1 cellular context compared by ENCODE assay signal in the genomic region with DNA sequence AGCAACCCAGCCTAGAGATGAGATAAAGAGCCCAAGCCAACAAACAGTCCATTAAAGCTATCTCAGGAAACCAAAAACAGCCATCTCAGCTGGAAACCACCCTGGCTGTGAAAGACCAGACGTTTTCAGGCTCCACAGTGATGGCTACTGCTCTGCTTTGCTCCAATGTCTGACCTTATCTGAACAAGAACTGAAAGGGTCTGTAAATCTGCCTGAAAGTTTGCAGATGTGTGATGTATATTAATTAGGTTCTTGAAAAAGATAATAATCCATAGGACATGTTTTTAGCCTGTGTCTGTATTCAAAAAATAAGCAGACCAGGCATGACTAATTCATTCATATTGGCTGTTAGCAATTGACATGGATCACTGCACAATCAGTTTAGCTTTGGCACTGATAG.
A peak's percentile ranks its signal among the peaks of the same experiment; 100 is the strongest.
TF ChIP-seq lines count a peak whose summit lies in the region.

No MANE protein-coding gene starts in this region.

TF ChIP-seq in SK-N-SH, 30 proteins besides CTCF, POLR2A, EP300 and RAD21 (continued from another document):
- TF ChIP-seq, protein P1, sequence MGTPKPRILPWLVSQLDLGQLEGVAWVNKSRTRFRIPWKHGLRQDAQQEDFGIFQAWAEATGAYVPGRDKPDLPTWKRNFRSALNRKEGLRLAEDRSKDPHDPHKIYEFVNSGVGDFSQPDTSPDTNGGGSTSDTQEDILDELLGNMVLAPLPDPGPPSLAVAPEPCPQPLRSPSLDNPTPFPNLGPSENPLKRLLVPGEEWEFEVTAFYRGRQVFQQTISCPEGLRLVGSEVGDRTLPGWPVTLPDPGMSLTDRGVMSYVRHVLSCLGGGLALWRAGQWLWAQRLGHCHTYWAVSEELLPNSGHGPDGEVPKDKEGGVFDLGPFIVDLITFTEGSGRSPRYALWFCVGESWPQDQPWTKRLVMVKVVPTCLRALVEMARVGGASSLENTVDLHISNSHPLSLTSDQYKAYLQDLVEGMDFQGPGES (IDR thresholded peaks at IDR 0.05; ENCODE audit: low read depth, low read length), result no peak
- no peak for TF ChIP-seq FOSL2 (IDR thresholded peaks at IDR 0.05; ENCODE audit: borderline replicate concordance, low read depth)
- peak; percentile 87 for TF ChIP-seq FOXJ3 (CRISPR knock-in tag; IDR thresholded peaks at IDR 0.05)
- no peak for TF ChIP-seq GABPA (IDR thresholded peaks at IDR 0.05; ENCODE audit: low read depth)
- peak; percentile 70 for TF ChIP-seq TCF12 (IDR thresholded peaks at IDR 0.05)
- TF ChIP-seq, protein P2, sequence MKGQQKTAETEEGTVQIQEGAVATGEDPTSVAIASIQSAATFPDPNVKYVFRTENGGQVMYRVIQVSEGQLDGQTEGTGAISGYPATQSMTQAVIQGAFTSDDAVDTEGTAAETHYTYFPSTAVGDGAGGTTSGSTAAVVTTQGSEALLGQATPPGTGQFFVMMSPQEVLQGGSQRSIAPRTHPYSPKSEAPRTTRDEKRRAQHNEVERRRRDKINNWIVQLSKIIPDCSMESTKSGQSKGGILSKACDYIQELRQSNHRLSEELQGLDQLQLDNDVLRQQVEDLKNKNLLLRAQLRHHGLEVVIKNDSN (IDR thresholded peaks at IDR 0.05; ENCODE audit: borderline replicate concordance, low read depth), result no peak
- TF ChIP-seq TAF1 (IDR thresholded peaks at IDR 0.05; ENCODE audit: borderline replicate concordance, low read depth, low read length), result no peak
